ENCODE assay signal across 33 cellular contexts in genomic region chr2:196503398-196503797, GRCh38.
"Had no signal": no experiment of that assay in that cellular context is flagged by ENCODE, and none has a peak within 500 bp of the region (broad histone marks: within the 10 kb centered on the region; RNA-seq: fewer than 3 reads in every experiment).

No MANE protein-coding gene starts in this region.

- H3K9me3 ChIP-seq: body of pancreas, gastrocnemius medialis had no signal

- H3K9me3 Mint-ChIP-seq: activated T-helper 17 cell treated with anti-CD3 and anti-CD28 coated beads, Interleukin-2, amount 50 U/mL, for 72 hours had no signal

- H3K27ac Mint-ChIP-seq: activated CD4-positive, alpha-beta memory T cell treated with anti-CD3 and anti-CD28 coated beads, Interleukin-2, amount 10 ng/mL, durations not matched to agents 7 days and 5 days; activated CD4-positive, alpha-beta T cell treated with anti-CD3 and anti-CD28 coated beads, Interleukin-2, amount 10 ng/mL, durations not matched to agents 7 days and 5 days; activated naive CD8-positive, alpha-beta T cell; activated T-helper 17 cell treated with anti-CD3 and anti-CD28 coated beads, Interleukin-2, amount 50 U/mL, for 72 hours; dendritic cell treated with granulocyte-macrophage colony-stimulating factor and Interleukin-4, amounts not matched to agents 40 ng/mL and 50 ng/mL, for 4 days; T-helper 17 cell; T-helper 2 cell treated with Interferon-gamma antibody and Interleukin-4, amounts not matched to agents 5 μg/mL and 100 μg/mL, for 36 hours had no signal

- ATAC-seq: activated T-cell treated with anti-CD3 and anti-CD28 coated beads, Interleukin-2, amount 50 U/mL, for 4 hours; activated T-helper 17 cell treated with anti-CD3 and anti-CD28 coated beads, Interleukin-2, amount 50 U/mL, for 72 hours; body of pancreas; gastrocnemius medialis; heart left ventricle; T-helper 17 cell had no signal

- H3K27me3 ChIP-seq: body of pancreas, dorsolateral prefrontal cortex, esophagus squamous epithelium, gastrocnemius medialis, heart left ventricle had no signal

- H3K4me3 ChIP-seq: body of pancreas, coronary artery, dorsolateral prefrontal cortex, esophagus squamous epithelium, gastrocnemius medialis, heart left ventricle had no signal

- H3K4me1 Mint-ChIP-seq: activated CD4-positive, alpha-beta T cell treated with anti-CD3 and anti-CD28 coated beads, Interleukin-2, amount 10 ng/mL, durations not matched to agents 7 days and 5 days; activated T-helper 17 cell treated with anti-CD3 and anti-CD28 coated beads, Interleukin-2, amount 50 U/mL, for 72 hours had no signal

- H3K36me3 Mint-ChIP-seq: activated naive CD8-positive, alpha-beta T cell had no signal

- H3K27ac ChIP-seq: body of pancreas, coronary artery, epithelial cell of prostate, esophagus squamous epithelium, gastrocnemius medialis, heart left ventricle, WERI-Rb-1 had no signal

- DNase-seq: activated CD4-positive, alpha-beta memory T cell treated with anti-CD3 and anti-CD28 coated beads, Interleukin-2, amount 10 ng/mL, durations not matched to agents 7 days and 5 days; activated CD4-positive, alpha-beta T cell treated with anti-CD3 and anti-CD28 coated beads for 1 hour; activated CD4-positive, alpha-beta T cell treated with anti-CD3 and anti-CD28 coated beads for 4 hours; activated CD4-positive, alpha-beta T cell treated with anti-CD3 and anti-CD28 coated beads, Interleukin-2, amount 10 ng/mL, durations not matched to agents 7 days and 5 days; activated CD4-positive, alpha-beta T cell treated with anti-CD3 and anti-CD28 coated beads, Interleukin-2, amount 50 U/mL, for 4 hours; activated CD4-positive, CD25-positive, alpha-beta regulatory T cell; activated CD8-positive, alpha-beta memory T cell treated with anti-CD3 and anti-CD28 coated beads for 24 hours; activated effector memory CD4-positive, alpha-beta T cell treated with Interleukin-2 at 50 U/mL for 16 hours; activated gamma-delta T cell treated with Interleukin-2 at 50 U/mL for 16 hours; activated naive CD4-positive, alpha-beta T cell treated with anti-CD3 and anti-CD28 coated beads, Interleukin-2, amount 50 U/mL, for 16 hours; activated naive CD4-positive, alpha-beta T cell treated with Interleukin-2 at 50 U/mL for 16 hours; activated T-cell treated with anti-CD3 and anti-CD28 coated beads, Interleukin-2, amount 50 U/mL, for 4 hours; amniotic stem cell; aorta; body of pancreas; central memory CD4-positive, alpha-beta T cell; cerebellar nuclear complex; dorsolateral prefrontal cortex; effector memory CD4-positive, alpha-beta T cell; esophagus squamous epithelium; gastrocnemius medialis; glutamatergic neuron; heart left ventricle; T-helper 1 cell; T-helper 17 cell; T1000; WERI-Rb-1 had no signal

- H3K36me3 ChIP-seq: esophagus squamous epithelium, gastrocnemius medialis, heart left ventricle, WERI-Rb-1 had no signal

- H3K4me3 Mint-ChIP-seq: activated CD4-positive, alpha-beta memory T cell treated with anti-CD3 and anti-CD28 coated beads, Interleukin-2, amount 10 ng/mL, durations not matched to agents 7 days and 5 days; activated CD4-positive, alpha-beta T cell treated with anti-CD3 and anti-CD28 coated beads, Interleukin-2, amount 10 ng/mL, durations not matched to agents 7 days and 5 days; activated naive CD8-positive, alpha-beta T cell; activated T-cell treated with anti-CD3 and anti-CD28 coated beads, Interleukin-2, amount 50 U/mL, for 4 hours; activated T-helper 17 cell treated with anti-CD3 and anti-CD28 coated beads, Interleukin-2, amount 50 U/mL, for 72 hours; dendritic cell treated with granulocyte-macrophage colony-stimulating factor and Interleukin-4, amounts not matched to agents 40 ng/mL and 50 ng/mL, for 4 days; T-helper 17 cell; T-helper 2 cell treated with Interferon-gamma antibody and Interleukin-4, amounts not matched to agents 5 μg/mL and 100 μg/mL, for 36 hours had no signal

- H3K27me3 Mint-ChIP-seq: dendritic cell treated with granulocyte-macrophage colony-stimulating factor and Interleukin-4, amounts not matched to agents 40 ng/mL and 50 ng/mL, for 4 days had no signal

- H3K4me1 ChIP-seq: body of pancreas, gastrocnemius medialis had no signal
